20 cellular contexts compared by ENCODE assay signal in genomic region chr14:22414876-22415632, GRCh38.
DNase-seq lines count a peak whose midpoint lies in the region; ATAC-seq, FAIRE-seq and TF ChIP-seq lines count a peak whose summit lies in the region.
"Had no signal": no experiment of that assay in that cellular context is flagged by ENCODE, and none has a peak within 500 bp of the region (broad histone marks: within the 10 kb centered on the region; RNA-seq: fewer than 3 reads in every experiment).

No MANE protein-coding gene starts in this region.

- peaks cover 29% of the 10 kb centered on the region for H3F3A ChIP-seq in Loucy (ENCODE audit: low read depth)

- H3K4me1 ChIP-seq in A673 (ENCODE audit: insufficient read depth, low read length, poor library complexity, severe bottlenecking) (peaks cover 97% of the 10 kb centered on the region), Loucy (ENCODE audit: insufficient read depth, low read length, poor library complexity, severe bottlenecking) (peaks cover 71% of the 10 kb centered on the region)
- H3K4me1 ChIP-seq in CD4-positive, alpha-beta memory T cell (ENCODE audit: insufficient read depth, low read length), result no peaks in the 10 kb centered on the region
- H3K4me1 ChIP-seq: A549, Caco-2 had no signal

- H3K9me3 Mint-ChIP-seq in mesothelial cell of epicardium (peaks cover under 1% of the 10 kb centered on the region), type B pancreatic cell (peaks cover 6% of the 10 kb centered on the region)
- no peaks in the 10 kb centered on the region for H3K9me3 Mint-ChIP-seq in CD4-positive, alpha-beta memory T cell
- H3K9me3 Mint-ChIP-seq: CD4-positive, CD25-positive, alpha-beta regulatory T cell; H9 had no signal

- H3K36me3 Mint-ChIP-seq in mesothelial cell of epicardium (no peaks in the 10 kb centered on the region), type B pancreatic cell (peaks cover under 1% of the 10 kb centered on the region)
- H3K36me3 Mint-ChIP-seq in CD4-positive, alpha-beta memory T cell, result no peaks in the 10 kb centered on the region
- H3K36me3 Mint-ChIP-seq: CD4-positive, CD25-positive, alpha-beta regulatory T cell had no signal

- peak overlapping the region; percentile 20 for H3K9ac ChIP-seq in Loucy (ENCODE audit: low read depth, low read length, poor library complexity, severe bottlenecking)

- no peak overlapping the region for H3K4me2 ChIP-seq in Loucy (ENCODE audit: low read depth, low read length, poor library complexity, severe bottlenecking)
- H3K4me2 ChIP-seq: A549 had no signal

- intact Hi-C loops in A673 (cut with micrococcal nuclease; ENCODE audit: unreplicated experiment), result loop anchor here (5.0 kb wide), 4 partner anchors 57 to 758 kb away; no protein-coding TSS in a partner anchor
- intact Hi-C loops in CD4-positive, alpha-beta memory T cell (cut with micrococcal nuclease), result no loop called here

- H3K4me1 Mint-ChIP-seq in mesothelial cell of epicardium (peaks cover 79% of the 10 kb centered on the region), type B pancreatic cell (ENCODE audit: unreplicated experiment) (peaks cover 43% of the 10 kb centered on the region)
- no peaks in the 10 kb centered on the region for H3K4me1 Mint-ChIP-seq in CD4-positive, alpha-beta memory T cell
- H3K4me1 Mint-ChIP-seq: CD4-positive, CD25-positive, alpha-beta regulatory T cell had no signal

- peaks cover 7% of the 10 kb centered on the region for H3K36me3 ChIP-seq in A673 (ENCODE audit: insufficient read depth, low read length, poor library complexity, severe bottlenecking)
- no peaks in the 10 kb centered on the region for H3K36me3 ChIP-seq in Loucy (ENCODE audit: insufficient read depth, low read length)
- no peaks in the 10 kb centered on the region for H3K36me3 ChIP-seq in CD4-positive, alpha-beta memory T cell (ENCODE audit: insufficient read depth, low read length)

- H3K27me3 Mint-ChIP-seq in mesothelial cell of epicardium (ENCODE audit: low read depth) (no peaks in the 10 kb centered on the region), type B pancreatic cell (peaks cover 20% of the 10 kb centered on the region)
- H3K27me3 Mint-ChIP-seq in CD4-positive, alpha-beta memory T cell, result no peaks in the 10 kb centered on the region
- H3K27me3 Mint-ChIP-seq: B cell; CD4-positive, CD25-positive, alpha-beta regulatory T cell had no signal

- ATAC-seq in GM19397 (IDR thresholded peaks at IDR 0.05; ENCODE audit: unreplicated experiment), result no peak
- ATAC-seq: A549 had no signal

- H3K79me2 ChIP-seq in Loucy (ENCODE audit: insufficient read depth, low read length), result no peaks in the 10 kb centered on the region

- H3K4me3 Mint-ChIP-seq in mesothelial cell of epicardium, result no peak overlapping the region
- peak overlapping the region; percentile 22 for H3K4me3 Mint-ChIP-seq in type B pancreatic cell
- no peak overlapping the region for H3K4me3 Mint-ChIP-seq in CD4-positive, alpha-beta memory T cell
- H3K4me3 Mint-ChIP-seq: B cell; CD4-positive, CD25-positive, alpha-beta regulatory T cell; H9 had no signal

- DNase-seq in A673 (ENCODE audit: low spot score) (peak; percentile 96), mesothelial cell of epicardium (ENCODE audit: low spot score in 2 of 2, unreplicated experiment in 2 of 2) (no peak), type B pancreatic cell (ENCODE audit: extremely low spot score, unreplicated experiment) (no peak), HTR-8/SVneo (ENCODE audit: insufficient read length, low spot score) (no peak)
- no peak for DNase-seq in CD4-positive, alpha-beta memory T cell
- DNase-seq: C1 segment of cervical spinal cord; Caco-2; CD4-positive, CD25-positive, alpha-beta regulatory T cell; H9; KG1 had no signal

- H3K9me3 ChIP-seq in A673 (ENCODE audit: low read depth, low read length, poor library complexity, severe bottlenecking) (no peaks in the 10 kb centered on the region), Loucy (ENCODE audit: insufficient read depth, low read depth, low read length) (no peaks in the 10 kb centered on the region)
- no peaks in the 10 kb centered on the region for H3K9me3 ChIP-seq in CD4-positive, alpha-beta memory T cell (ENCODE audit: control insufficient read depth in 1 of 2, low read length in 2 of 2)
- H3K9me3 ChIP-seq: A549, Caco-2 had no signal

- no peaks in the 10 kb centered on the region for H4K20me1 ChIP-seq in Loucy (ENCODE audit: insufficient read depth, low read length, poor library complexity, severe bottlenecking)

- POLR2A ChIA-PET in A673 (lab: Charles Lee; ENCODE audit: low non-redundant PET), result interaction anchor here (0.7 kb wide), 1 partner anchor 111 kb away, joined by 3 read pairs; no protein-coding TSS in a partner anchor
- POLR2A ChIA-PET in CD4-positive, alpha-beta memory T cell (lab: Charles Lee; ENCODE audit: partially characterized antibody), result no interaction called here

- TF ChIP-seq CTCF in A673 (conservative IDR thresholded peaks at IDR 0.05; ENCODE audit: low read depth, low read length) (no peak), Loucy (conservative IDR thresholded peaks at IDR 0.05; ENCODE audit: low read length) (no peak), mesothelial cell of epicardium (IDR thresholded peaks at IDR 0.05; ENCODE audit: unreplicated experiment) (no peak), type B pancreatic cell (conservative IDR thresholded peaks at IDR 0.05) (no peak)

- H3K27me3 ChIP-seq in A673 (replicated peaks; ENCODE audit: insufficient read depth, low read depth, low read length, poor library complexity) (no peaks in the 10 kb centered on the region), Loucy (ENCODE audit: insufficient read depth, low read length, poor library complexity, severe bottlenecking) (no peaks in the 10 kb centered on the region)
- H3K27me3 ChIP-seq in CD4-positive, alpha-beta memory T cell (ENCODE audit: insufficient read depth, low read length), result no peaks in the 10 kb centered on the region

- H3K27ac Mint-ChIP-seq in mesothelial cell of epicardium (peak overlapping the region; percentile 85), type B pancreatic cell (no peak overlapping the region)
- no peak overlapping the region for H3K27ac Mint-ChIP-seq in CD4-positive, alpha-beta memory T cell
- H3K27ac Mint-ChIP-seq: B cell; CD4-positive, CD25-positive, alpha-beta regulatory T cell had no signal

- peak overlapping the region; percentile 98 for H3K27ac ChIP-seq in A673 (ENCODE audit: low read depth, low read length, poor library complexity, severe bottlenecking)
- no peak overlapping the region for H3K27ac ChIP-seq in CD4-positive, alpha-beta memory T cell (ENCODE audit: low read depth, low read length)
- H3K27ac ChIP-seq: 22Rv1, A549 had no signal

- H2AFZ ChIP-seq in Loucy (ENCODE audit: low read length), result no peak overlapping the region

- no peaks in the 10 kb centered on the region for H3K9me2 ChIP-seq in Loucy (replicated peaks; ENCODE audit: low read depth, low read length)

- CTCF ChIA-PET in A673 (lab: Charles Lee), result no interaction called here
- CTCF ChIA-PET in CD4-positive, alpha-beta memory T cell (lab: Charles Lee; ENCODE audit: partially characterized antibody), result no interaction called here

- TSS peak; percentile 70 for BruUV-seq in A673 (replicated peaks; lab: Mats Ljungman, UMichigan)

- FAIRE-seq in HTR-8/SVneo (lab: Jason Lieb, UNC), result no peak
- FAIRE-seq: A549, D721Med, G401.6, GM12892, GM18507, H1 had no signal

- H3K4me3 ChIP-seq in A673 (ENCODE audit: low read depth, low read length, poor library complexity, severe bottlenecking) (no peak overlapping the region), Loucy (ENCODE audit: low read length, poor library complexity, severe bottlenecking) (no peak overlapping the region)
- no peak overlapping the region for H3K4me3 ChIP-seq in CD4-positive, alpha-beta memory T cell (ENCODE audit: low read length in 2 of 2)
- H3K4me3 ChIP-seq: A549 had no signal
